ENCODE assay signal across 15 cellular contexts in the genomic region with DNA sequence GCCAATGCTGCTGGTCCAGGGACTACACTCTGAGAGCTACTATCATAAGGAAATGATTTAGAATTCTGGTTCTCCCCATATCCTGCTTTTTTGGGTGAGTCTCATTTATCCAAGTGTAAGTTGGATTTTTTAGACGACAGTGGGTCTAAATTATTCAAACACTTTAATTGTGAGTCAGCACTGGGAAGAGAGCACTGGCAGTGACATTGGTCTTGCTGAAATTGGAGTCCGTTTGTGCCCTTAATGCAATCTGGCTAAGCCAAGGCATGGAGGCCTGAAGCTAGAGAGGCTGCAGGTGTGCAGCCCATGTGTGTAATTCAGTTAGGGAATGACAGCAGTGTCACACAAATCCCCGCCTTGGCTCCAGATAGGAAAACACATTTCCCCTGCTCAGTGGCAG.
DNase-seq lines count a peak whose midpoint lies in the region.
"Had no signal": no experiment of that assay in that cellular context is flagged by ENCODE, and none has a peak within 500 bp of the region (broad histone marks: within the 10 kb centered on the region; RNA-seq: fewer than 3 reads in every experiment).

No MANE protein-coding gene starts in this region.

- H3K4me2 ChIP-seq in neuronal stem cell (ENCODE audit: insufficient read depth, low read length, poor library complexity, severe bottlenecking) = no peak overlapping the region

- no peak overlapping the region for H3K18ac ChIP-seq in neuronal stem cell (ENCODE audit: low read length)

- no peak overlapping the region for H3K4ac ChIP-seq in neuronal stem cell (ENCODE audit: low read length)

- peak; percentile 8 for DNase-seq in NCI-H1105 treated with DMSO at 0.1 percent for 48 hours (lab: John Stamatoyannopoulos, UW)
- no peak for DNase-seq in NCI-H1105 (lab: John Stamatoyannopoulos, UW)
- DNase-seq in ELR (ENCODE audit: low read depth) = peak; percentile 42
- peak; percentile 1 for DNase-seq in NCI-H774 (lab: John Stamatoyannopoulos, UW)
- DNase-seq in neuronal stem cell (ENCODE audit: low spot score) = no peak
- DNase-seq in AML-193 (lab: John Stamatoyannopoulos, UW) = no peak
- DNase-seq in activated gamma-delta T cell (lab: John Stamatoyannopoulos, UW) = no peak
- no peak for DNase-seq in activated effector memory CD4-positive, alpha-beta T cell treated with Interleukin-2 at 50 U/mL for 16 hours
- DNase-seq: CD4-positive, CD25-positive, alpha-beta regulatory T cell; DMS79 treated with DMSO at 0.1 percent for 48 hours; GOT3; KBM-7; NK-92 treated with Interleukin-12 subunit alpha and Interleukin-12 subunit beta, amount 100 ng/mL, for 24 hours; T-helper 17 cell had no signal

- H4K8ac ChIP-seq in neuronal stem cell (ENCODE audit: low read depth, low read length) = no peak overlapping the region

- no peak overlapping the region for H3K27ac ChIP-seq in neuronal stem cell (replicated peaks; ENCODE audit: low read length)
- H3K27ac ChIP-seq: SK-N-MC had no signal

- no peaks in the 10 kb centered on the region for H3K36me3 ChIP-seq in neuronal stem cell (replicated peaks in 1 of 2; ENCODE audit: control insufficient read depth in 2 of 2, insufficient read depth in 2 of 2, low read length in 2 of 2)

- no peak overlapping the region for H2BK12ac ChIP-seq in neuronal stem cell (ENCODE audit: low read length)

- no peak overlapping the region for H3K23ac ChIP-seq in neuronal stem cell (ENCODE audit: low read depth, low read length, poor library complexity)

- H3K9me3 ChIP-seq in neuronal stem cell (replicated peaks in 1 of 2; ENCODE audit: control insufficient read depth in 2 of 2, insufficient read depth in 1 of 2, low read depth in 1 of 2, low read length in 2 of 2) = peaks cover 0 to 3% of the 10 kb centered on the region in 2 donors

- H3K9ac ChIP-seq in neuronal stem cell (ENCODE audit: low read depth, low read length, poor library complexity) = no peak overlapping the region

- no peak overlapping the region for H2BK5ac ChIP-seq in neuronal stem cell (ENCODE audit: low read length)

- H4K91ac ChIP-seq in neuronal stem cell (ENCODE audit: low read depth, low read length, poor library complexity) = no peak overlapping the region

- H2BK120ac ChIP-seq in neuronal stem cell (ENCODE audit: low read depth, low read length) = no peak overlapping the region

- H3K27me3 ChIP-seq in neuronal stem cell (ENCODE audit: control insufficient read depth in 3 of 3, insufficient read depth in 3 of 3, low read depth in 1 of 3, low read length in 3 of 3) = no peaks in the 10 kb centered on the region

- no peak overlapping the region for H3K14ac ChIP-seq in neuronal stem cell (ENCODE audit: low read length)

- H3K4me3 ChIP-seq in neuronal stem cell (ENCODE audit: low read length in 2 of 2) = no peak overlapping the region
- H3K4me3 ChIP-seq: SK-N-MC had no signal

- H2AK5ac ChIP-seq in neuronal stem cell (ENCODE audit: low read depth, low read length) = no peak overlapping the region

- H2AFZ ChIP-seq in neuronal stem cell (ENCODE audit: low read length) = peak overlapping the region; percentile 41

- no peaks in the 10 kb centered on the region for H3K79me1 ChIP-seq in neuronal stem cell (ENCODE audit: low read depth, low read length)

- no peak overlapping the region for H2BK15ac ChIP-seq in neuronal stem cell (ENCODE audit: low read length)

- no CpG with 5 or more reads among the region's 3 CpGs for WGBS in neuronal stem cell (ENCODE audit: extremely low coverage in 2 of 2, insufficient read length in 2 of 2, insufficient replicate concordance in 1 of 2), 2 donors

- H3K4me1 ChIP-seq in neuronal stem cell (ENCODE audit: control insufficient read depth in 2 of 2, insufficient read depth in 1 of 2, low read depth in 1 of 2, low read length in 2 of 2) = peaks cover 2 to 6% of the 10 kb centered on the region in 2 donors

Comparison
In these comparisons a context has a peak if more than half of its experiments do, and no peak if none do; other contexts are left out.
1. DNase-seq: peak in NCI-H1105 treated with DMSO at 0.1 percent for 48 hours (single experiment), ELR (single experiment) and NCI-H774 (single experiment); none in NCI-H1105 (single experiment), neuronal stem cell (single experiment), AML-193 (0 of 2), activated gamma-delta T cell (single experiment) and activated effector memory CD4-positive, alpha-beta T cell treated with Interleukin-2 at 50 U/mL for 16 hours (single experiment).